Comparison of ENCODE assay signal across 15 cellular contexts in the genomic region with DNA sequence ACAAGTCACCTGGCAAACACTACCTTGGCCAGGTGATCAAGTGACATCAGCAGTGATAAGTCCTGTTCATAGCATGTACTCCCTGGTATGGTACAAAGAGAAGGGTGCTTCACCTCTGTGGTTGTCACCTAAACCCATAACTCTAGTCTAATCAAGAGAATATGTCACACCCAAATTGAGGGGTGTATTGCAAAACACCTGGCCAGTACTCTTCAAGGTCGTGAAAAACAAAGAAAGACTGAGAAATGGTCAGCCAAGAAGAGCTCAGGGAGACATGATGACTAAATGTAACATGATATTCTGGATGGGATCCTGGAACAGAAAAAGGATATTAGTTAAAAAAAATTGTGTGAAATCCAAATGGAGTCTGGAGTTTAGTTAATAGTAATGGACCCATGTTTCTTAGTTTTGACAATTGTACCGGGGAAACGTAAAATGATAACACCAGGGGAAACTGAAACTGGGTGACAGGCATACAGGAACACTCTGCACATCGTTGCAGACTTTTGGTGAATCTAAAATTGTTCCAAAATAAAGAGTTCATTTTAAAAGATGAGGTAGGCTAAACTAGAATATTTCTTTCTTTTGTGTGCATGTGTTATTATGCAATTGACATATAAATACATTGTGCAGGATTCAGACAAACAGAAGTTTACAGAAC.
DNase-seq lines count a peak whose midpoint lies in the region; ATAC-seq, FAIRE-seq and TF ChIP-seq lines count a peak whose summit lies in the region.
"Had no signal": no experiment of that assay in that cellular context is flagged by ENCODE, and none has a peak within 500 bp of the region (broad histone marks: within the 10 kb centered on the region; RNA-seq: fewer than 3 reads in every experiment).

No MANE protein-coding gene starts in this region.

- no peaks in the 10 kb centered on the region for H3K9me3 ChIP-seq in MM.1S (replicated peaks; ENCODE audit: insufficient read depth, low read length)
- no peaks in the 10 kb centered on the region for H3K9me3 ChIP-seq in pancreas

- H3K9me2 ChIP-seq in MM.1S (replicated peaks; ENCODE audit: insufficient read depth, low read length) = no peaks in the 10 kb centered on the region

- WGBS in pancreas, 2 donors = 39 to 44% methylated on average over 4 of the region's 4 CpGs

- H2AFZ ChIP-seq in MM.1S (ENCODE audit: low read length) = peak overlapping the region; percentile 57

- peak; percentile 46 to 69 (median 56) for ATAC-seq in pancreas
- no peak for ATAC-seq in GM18517 (IDR thresholded peaks at IDR 0.05; ENCODE audit: unreplicated experiment)

- TF ChIP-seq CTCF in MM.1S (IDR thresholded peaks at IDR 0.05; ENCODE audit: low read length) (no peak), bronchial epithelial cell (IDR thresholded peaks at IDR 0.05; ENCODE audit: insufficient read depth, low read length, severe bottlenecking) (no peak), pancreas (IDR thresholded peaks at IDR 0.05) (no peak)

- no peaks in the 10 kb centered on the region for H3F3A ChIP-seq in MM.1S (ENCODE audit: insufficient read depth, low read length)

- H3K36me3 ChIP-seq in MM.1S (replicated peaks; ENCODE audit: insufficient read depth, low read length) (no peaks in the 10 kb centered on the region), bronchial epithelial cell (ENCODE audit: control insufficient read depth, insufficient read depth, low read length) (no peaks in the 10 kb centered on the region), pancreas (no peaks in the 10 kb centered on the region)
- H3K36me3 ChIP-seq: right atrium auricular region had no signal

- H3K27me3 ChIP-seq in MM.1S (replicated peaks; ENCODE audit: insufficient read depth, low read length) (no peaks in the 10 kb centered on the region), bronchial epithelial cell (ENCODE audit: control insufficient read depth, insufficient read depth, low read length) (no peaks in the 10 kb centered on the region), pancreas (no peaks in the 10 kb centered on the region)
- H3K27me3 ChIP-seq: right atrium auricular region had no signal

- peak; percentile 24 for DNase-seq in EL
- DNase-seq in MM.1S = peak; percentile 12
- peak; percentile 29 for DNase-seq in bronchial epithelial cell (ENCODE audit: low read depth)
- no peak for DNase-seq in pancreas
- DNase-seq in OCI-M1 (lab: John Stamatoyannopoulos, UW) = no peak
- no peak for DNase-seq in DMS79 (lab: John Stamatoyannopoulos, UW)
- DNase-seq in iPS-NIHi7 (ENCODE audit: extremely low spot score) = no peak
- DNase-seq: activated CD4-positive, alpha-beta T cell treated with anti-CD3 and anti-CD28 coated beads, Interleukin-2, amount 10 ng/mL, durations not matched to agents 24 days and 14 days; anterior cingulate cortex; glutamatergic neuron; natural killer cell; NCI-H1048; NCI-H226 had no signal

- peak overlapping the region; percentile 56; the same call in 1 of the 2 replicates for H3K4me2 ChIP-seq in MM.1S (ENCODE audit: low read depth, low read length)

- H3K79me2 ChIP-seq in MM.1S (ENCODE audit: low read length) = no peaks in the 10 kb centered on the region

- H3K27ac ChIP-seq in MM.1S (ENCODE audit: low read length) (peak overlapping the region; percentile 17; the same call in 1 of the 2 replicates), pancreas (peak overlapping the region in 2 of 4 donors; percentile 2 to 28)
- H3K27ac ChIP-seq: right atrium auricular region had no signal

- no peaks in the 10 kb centered on the region for H4K20me1 ChIP-seq in MM.1S (ENCODE audit: insufficient read depth, low read length)

- H3K4me1 ChIP-seq in MM.1S (ENCODE audit: low read length) (peaks cover 10% of the 10 kb centered on the region; the same call in 1 of the 2 replicates), pancreas (no peaks in the 10 kb centered on the region)
- H3K4me1 ChIP-seq: right atrium auricular region had no signal

- no peak overlapping the region for H3K9ac ChIP-seq in MM.1S (ENCODE audit: low read length)

- H3K4me3 ChIP-seq in MM.1S (ENCODE audit: low read length) = peak overlapping the region; percentile 24; the same call in 1 of the 2 replicates
- H3K4me3 ChIP-seq in bronchial epithelial cell (ENCODE audit: low read depth, low read length) = no peak overlapping the region
- H3K4me3 ChIP-seq in pancreas = no peak overlapping the region
- H3K4me3 ChIP-seq: right atrium auricular region had no signal

- FAIRE-seq in bronchial epithelial cell (lab: Jason Lieb, UNC) (no peak), pancreas (lab: Jason Lieb, UNC) (no peak)

- intact Hi-C loops in pancreas (cut with DNase I) = loop anchor here in 1 of 3 donors (10.0 kb wide), 2 partner anchors 165 to 765 kb away; no protein-coding TSS in a partner anchor

Comparison
In these comparisons a context has a peak if more than half of its experiments do, and no peak if none do; other contexts are left out.
1. DNase-seq: peak in EL (single experiment), MM.1S (single experiment) and bronchial epithelial cell (single experiment); none in pancreas (0 of 6), OCI-M1 (single experiment), DMS79 (single experiment) and iPS-NIHi7 (single experiment).